In the genomic region with DNA sequence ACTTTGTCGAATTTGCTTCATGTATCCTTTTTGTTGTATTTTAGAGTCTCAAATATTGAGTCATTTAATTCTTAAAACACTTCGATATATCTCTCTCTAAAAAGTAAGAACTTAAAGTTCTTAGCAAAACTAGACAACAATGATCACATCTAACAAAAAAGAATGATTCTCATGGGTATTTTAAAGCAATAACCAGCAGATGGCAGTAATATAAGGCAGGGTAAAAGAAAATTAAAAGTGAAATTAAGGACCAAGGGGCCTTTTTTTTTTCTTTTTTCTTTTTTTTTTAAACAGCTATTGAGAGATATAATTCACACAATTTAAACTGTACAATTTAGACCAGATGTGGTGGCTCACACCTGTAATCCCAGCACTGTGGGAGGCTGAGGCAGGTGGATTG, we compare ENCODE assay signal across 10 cellular contexts. TPM values are rescaled to one million over a fixed set of nuclear protein-coding genes. Genes with fewer than 3 reads are reported as not detected.
DNase-seq lines count a peak whose midpoint lies in the region; ATAC-seq, FAIRE-seq and TF ChIP-seq lines count a peak whose summit lies in the region.
"Had no signal": no experiment of that assay in that cellular context is flagged by ENCODE, and none has a peak within 500 bp of the region (broad histone marks: within the 10 kb centered on the region; RNA-seq: fewer than 3 reads in every experiment).

No MANE protein-coding gene starts in this region.

- TF ChIP-seq CTCF in bronchial epithelial cell (IDR thresholded peaks at IDR 0.05; ENCODE audit: insufficient read depth, low read length, severe bottlenecking) = no peak

- no peak for FAIRE-seq in bronchial epithelial cell (lab: Jason Lieb, UNC)

- DNase-seq in NOMO-1 treated with DMSO at 0.1 percent for 48 hours (lab: John Stamatoyannopoulos, UW; ENCODE audit: unreplicated experiment) (peak; percentile 16), NOMO-1 treated with dmso at 0.1 percent for 144 hours (lab: John Stamatoyannopoulos, UW; ENCODE audit: unreplicated experiment) (no peak), M059J (ENCODE audit: low read depth) (peak; percentile 18), bronchial epithelial cell (ENCODE audit: low read depth) (peak; percentile 32), renal cortical epithelial cell (ENCODE audit: low read depth) (peak; percentile 31), NCI-H345 (lab: John Stamatoyannopoulos, UW) (no peak), GOT3 (lab: John Stamatoyannopoulos, UW) (no peak)
- DNase-seq: retina had no signal

- H3K4me3 ChIP-seq in bronchial epithelial cell (ENCODE audit: low read depth, low read length) = no peak overlapping the region
- H3K4me3 ChIP-seq: BLaER1 treated with 17β-estradiol and CSF1 and Interleukin-3, amounts not matched to agents 10 nM and 100 nM had no signal

- no peaks in the 10 kb centered on the region for H3K27me3 ChIP-seq in bronchial epithelial cell (ENCODE audit: control insufficient read depth, insufficient read depth, low read length)
- H3K27me3 ChIP-seq: BLaER1 treated with 17β-estradiol and CSF1 and Interleukin-3, amounts not matched to agents 10 nM and 100 nM had no signal

- H3K36me3 ChIP-seq in bronchial epithelial cell (ENCODE audit: control insufficient read depth, insufficient read depth, low read length) = no peaks in the 10 kb centered on the region

- ATAC-seq in GM21825 (IDR thresholded peaks at IDR 0.05; ENCODE audit: unreplicated experiment) = no peak

RNA-seq across cellular contexts. Expression of a gene that starts 9.9 kb away (rescaled TPM):
- total RNA-seq in M059J (2014; rRNA removed; shearing (Covaris generic)) = 18.7 and 46.3 TPM in 2 replicates
- total RNA-seq in bronchial epithelial cell = 8.4 and 15.7 TPM in 2 replicates
- total RNA-seq in renal cortical epithelial cell = 8.0 and 60.4 TPM in 2 replicates

RNA-seq across cellular contexts. Expression of a gene that starts 50.0 kb away (rescaled TPM):
- 17.3 and 19.0 TPM in 2 replicates for total RNA-seq in M059J (2014; rRNA removed; shearing (Covaris generic))
- total RNA-seq in bronchial epithelial cell (0.64 and 0.79 TPM in 2 replicates), renal cortical epithelial cell (4.2 and 5.0 TPM in 2 replicates)

Comparison
In these comparisons a context has a peak if more than half of its experiments do, and no peak if none do; other contexts are left out.
1. DNase-seq: peak in NOMO-1 treated with DMSO at 0.1 percent for 48 hours (single experiment), M059J (single experiment), bronchial epithelial cell (single experiment) and renal cortical epithelial cell (single experiment); none in NOMO-1 treated with dmso at 0.1 percent for 144 hours (single experiment), NCI-H345 (single experiment) and GOT3 (single experiment).